16 cellular contexts compared by ENCODE assay signal in genomic region chr4:70868778-70869177, GRCh38. TPM values are rescaled to one million over a fixed set of nuclear protein-coding genes. Genes with fewer than 3 reads are reported as not detected.
DNase-seq lines count a peak whose midpoint lies in the region; ATAC-seq and TF ChIP-seq lines count a peak whose summit lies in the region.
"Had no signal": no experiment of that assay in that cellular context is flagged by ENCODE, and none has a peak within 500 bp of the region (broad histone marks: within the 10 kb centered on the region; RNA-seq: fewer than 3 reads in every experiment).

No MANE protein-coding gene starts in this region.

- H3K9me3 ChIP-seq in H9 (ENCODE audit: control insufficient read depth, low read depth, low read length) (no peaks in the 10 kb centered on the region), endodermal cell (ENCODE audit: control insufficient read depth, low read length) (no peaks in the 10 kb centered on the region)

- no peak overlapping the region for H2BK5ac ChIP-seq in H9 (ENCODE audit: insufficient read length, low read length)

- H2AFZ ChIP-seq in H9 (ENCODE audit: low read length) = no peak overlapping the region

- H2BK20ac ChIP-seq in H9 (ENCODE audit: low read depth, low read length, poor library complexity, severe bottlenecking) = no peak overlapping the region

- no peaks in the 10 kb centered on the region for H3K36me3 Mint-ChIP-seq in H9 (ENCODE audit: insufficient read depth in 1 of 3, low read depth in 3 of 3)
- no peaks in the 10 kb centered on the region for H3K36me3 Mint-ChIP-seq in endodermal cell (ENCODE audit: low read depth)

- H3K9ac ChIP-seq in H9 (ENCODE audit: extremely low read depth, insufficient read length, low read length) = no peak overlapping the region
- no peak overlapping the region for H3K9ac ChIP-seq in endodermal cell (ENCODE audit: extremely low read depth, low read length, poor library complexity, severe bottlenecking)

- H2AK5ac ChIP-seq in H9 (ENCODE audit: insufficient read length, low read length) = no peak overlapping the region

- H2BK12ac ChIP-seq in H9 (ENCODE audit: insufficient read length, low read depth, low read length) = no peak overlapping the region

- H3K36me3 ChIP-seq in endodermal cell (ENCODE audit: control insufficient read depth, insufficient read depth, low read length) = no peaks in the 10 kb centered on the region

- intact Hi-C loops in left ventricle myocardium superior (cut with micrococcal nuclease) = no loop called here

- no peak overlapping the region for H3K18ac ChIP-seq in H9 (ENCODE audit: insufficient read length, low read depth, low read length)

- no peaks in the 10 kb centered on the region for H3K23me2 ChIP-seq in H9 (ENCODE audit: insufficient read length, low read depth, low read length, poor library complexity, severe bottlenecking)

- no peak overlapping the region for H3K4ac ChIP-seq in H9 (ENCODE audit: low read depth, low read length)

- H4K5ac ChIP-seq in H9 (ENCODE audit: insufficient read length, low read depth, low read length) = no peak overlapping the region

- peak overlapping the region; percentile 75 for H3K27ac ChIP-seq in H9 (ENCODE audit: insufficient read length, low read depth, low read length)
- no peak overlapping the region for H3K27ac ChIP-seq in endodermal cell (ENCODE audit: low read depth, low read length)
- no peak overlapping the region for H3K27ac ChIP-seq in foreskin keratinocyte

- TF ChIP-seq CTCF in H9 (conservative IDR thresholded peaks at IDR 0.05) (no peak), endodermal cell (conservative IDR thresholded peaks at IDR 0.05) (no peak), foreskin keratinocyte (conservative IDR thresholded peaks at IDR 0.05) (no peak)

- no peak overlapping the region for H3K56ac ChIP-seq in H9 (ENCODE audit: insufficient read length, low read depth, low read length)

- H3K27ac Mint-ChIP-seq in H9 (peak overlapping the region in 2 of 3 experiments; percentile 10 to 85; a peak in 4 of 7 replicates), endodermal cell (no peak overlapping the region)
- H3K27ac Mint-ChIP-seq: B cell; CD4-positive, alpha-beta T cell had no signal

- H2BK15ac ChIP-seq in H9 (ENCODE audit: low read depth, low read length) = no peak overlapping the region

- ATAC-seq in foreskin keratinocyte (no peak), GM18519 (IDR thresholded peaks at IDR 0.05; ENCODE audit: low FRiP score, unreplicated experiment) (no peak), left ventricle myocardium superior (no peak)
- ATAC-seq: GM12878, HCT116 had no signal

- H3K14ac ChIP-seq in H9 (ENCODE audit: insufficient read depth, low read length) = no peak overlapping the region

- no peaks in the 10 kb centered on the region for H4K20me1 ChIP-seq in H9 (ENCODE audit: control insufficient read depth, insufficient read depth, insufficient read length)

- peak overlapping the region; percentile 21 for H3K4me2 ChIP-seq in H9 (ENCODE audit: insufficient read depth, insufficient read length, low read length)

- no peaks in the 10 kb centered on the region for H3K79me1 ChIP-seq in H9 (ENCODE audit: insufficient read depth, low read depth, low read length, poor library complexity, severe bottlenecking)

- no peak overlapping the region for H2BK120ac ChIP-seq in H9 (ENCODE audit: low read depth, low read length, poor library complexity, severe bottlenecking)

- no peak overlapping the region for H3K23ac ChIP-seq in H9 (ENCODE audit: insufficient read length, low read depth, low read length)

- DNase-seq in H9 (no peak), endodermal cell (peak; percentile 58), iPS-NIHi11 (ENCODE audit: low spot score) (peak; percentile 14), foreskin keratinocyte (no peak), NCI-H748 treated with DMSO at 0.1 percent for 48 hours (lab: John Stamatoyannopoulos, UW) (no peak), left ventricle myocardium superior (no peak)
- DNase-seq: C1 segment of cervical spinal cord; Calu3; CD4-positive, alpha-beta T cell; DMS 273 treated with DMSO at 0.1 percent for 48 hours; GOT3; IMR-90 had no signal

- no peaks in the 10 kb centered on the region; the same call in 1 of the 2 replicates for H3K27me3 Mint-ChIP-seq in H9 (ENCODE audit: low read depth)
- H3K27me3 Mint-ChIP-seq in endodermal cell (ENCODE audit: insufficient read depth) = no peaks in the 10 kb centered on the region
- H3K27me3 Mint-ChIP-seq: B cell; CD4-positive, alpha-beta T cell had no signal

- no peak overlapping the region for H4K91ac ChIP-seq in H9 (ENCODE audit: insufficient read length, low read depth, low read length)

- H4K8ac ChIP-seq in H9 (replicated peaks; ENCODE audit: insufficient read length, low read depth, low read length) = no peak overlapping the region

- H3K4me1 ChIP-seq in H9 (ENCODE audit: insufficient read depth, low read length) (peaks cover 4% of the 10 kb centered on the region; the same call in 1 of the 2 replicates), endodermal cell (ENCODE audit: control insufficient read depth, insufficient read depth, low read length) (peaks cover 2% of the 10 kb centered on the region), foreskin keratinocyte (no peaks in the 10 kb centered on the region)

- H3K4me1 Mint-ChIP-seq in H9 (peaks cover 12% of the 10 kb centered on the region in 2 experiments), endodermal cell (peaks cover 10% of the 10 kb centered on the region)
- H3K4me1 Mint-ChIP-seq: B cell had no signal

- no peak overlapping the region for H3K4me3 ChIP-seq in endodermal cell (ENCODE audit: low read length)
- H3K4me3 ChIP-seq: GM12878 had no signal

- no peak overlapping the region for H3T11ph ChIP-seq in H9 (ENCODE audit: low read length)

- no peak overlapping the region; a peak in 2 of 5 replicates for H3K4me3 Mint-ChIP-seq in H9
- H3K4me3 Mint-ChIP-seq in endodermal cell = no peak overlapping the region
- H3K4me3 Mint-ChIP-seq: B cell; CD4-positive, alpha-beta T cell had no signal

- H3K9me3 Mint-ChIP-seq in H9 (no peaks in the 10 kb centered on the region), endodermal cell (no peaks in the 10 kb centered on the region)
- H3K9me3 Mint-ChIP-seq: CD4-positive, alpha-beta T cell had no signal

- H3K79me2 ChIP-seq in H9 (ENCODE audit: insufficient read depth, low read length) = no peaks in the 10 kb centered on the region

- H3K27me3 ChIP-seq in H9 (ENCODE audit: insufficient read depth, low read length) = no peaks in the 10 kb centered on the region
- H3K27me3 ChIP-seq in endodermal cell (ENCODE audit: control insufficient read depth, insufficient read depth, low read length, poor library complexity, severe bottlenecking) = no peaks in the 10 kb centered on the region
- no peaks in the 10 kb centered on the region for H3K27me3 ChIP-seq in foreskin keratinocyte

RNA-seq across cellular contexts. Expression of gene GRSF1, which starts 29.1 kb away (rescaled TPM):
- total RNA-seq in H9 (2021) (103 and 108 TPM in 2 replicates), endodermal cell (100 to 1,000 TPM; 108 to 123 TPM), foreskin keratinocyte (100 and 106 TPM in 2 replicates), left ventricle myocardium superior (105 TPM)
- polyA plus RNA-seq in endodermal cell (2013, experiment 1 of 2) = 89.1 TPM
- polyA plus RNA-seq in endodermal cell (2013, experiment 2 of 2) = 89.8 TPM
- polyA plus RNA-seq in foreskin keratinocyte = 68.6 and 83.5 TPM in 2 replicates

RNA-seq across cellular contexts. Expression of gene MOB1B, which starts 33.4 kb away (rescaled TPM):
- total RNA-seq in H9 (2021) (29.5 and 30.3 TPM in 2 replicates), endodermal cell (10 to 100 TPM; 28.7 to 30.5 TPM), foreskin keratinocyte (20.2 and 20.6 TPM in 2 replicates), left ventricle myocardium superior (18.4 TPM)
- 27.1 TPM for polyA plus RNA-seq in endodermal cell (2013, experiment 1 of 2)
- 25.4 TPM for polyA plus RNA-seq in endodermal cell (2013, experiment 2 of 2)
- polyA plus RNA-seq in foreskin keratinocyte = 4.2 and 4.6 TPM in 2 replicates

Comparison
In these comparisons a context has a peak if more than half of its experiments do, and no peak if none do; other contexts are left out.
1. DNase-seq: peak in endodermal cell (single experiment) and iPS-NIHi11 (single experiment); none in H9 (single experiment), foreskin keratinocyte (0 of 2), NCI-H748 treated with DMSO at 0.1 percent for 48 hours (single experiment) and left ventricle myocardium superior (single experiment).